9 cellular contexts compared by ENCODE assay signal in genomic region chr6:105179244-105180065, GRCh38. TPM values are rescaled to one million over a fixed set of nuclear protein-coding genes. Genes with fewer than 3 reads are reported as not detected.
DNase-seq lines count a peak whose midpoint lies in the region; ATAC-seq and TF ChIP-seq lines count a peak whose summit lies in the region.
"Had no signal": no experiment of that assay in that cellular context is flagged by ENCODE, and none has a peak within 500 bp of the region (broad histone marks: within the 10 kb centered on the region; RNA-seq: fewer than 3 reads in every experiment).

Gene POPDC3, minus strand, starts transcription at chr6:105180014. Its CDS starts 18,105 bp downstream, at chr6:105161909.

- H3K4me2 ChIP-seq in mammary epithelial cell (ENCODE audit: insufficient read depth, low read depth, low read length): peak within 1 kb of the TSS; percentile 83

- H2AFZ ChIP-seq in mammary epithelial cell (ENCODE audit: low read depth, low read length): peak within 1 kb of the TSS; percentile 88

- H3K9ac ChIP-seq in mammary epithelial cell (ENCODE audit: insufficient read depth, low read length): peak within 1 kb of the TSS; percentile 69

- no peaks in the 10 kb centered on the region for H4K20me1 ChIP-seq in mammary epithelial cell (ENCODE audit: insufficient read depth, low read length)

- CTCF ChIA-PET in mammary epithelial cell (lab: Charles Lee; ENCODE audit: low non-redundant PET): no interaction called here

- H3K36me3 ChIP-seq in mammary epithelial cell (ENCODE audit: insufficient read depth, low read length): no peaks in the 10 kb centered on the region
- no peaks in the 10 kb centered on the region for H3K36me3 ChIP-seq in kidney epithelial cell (ENCODE audit: control insufficient read depth, insufficient read depth, low read length)
- H3K36me3 ChIP-seq: neutrophil had no signal

- H3K4me1 Mint-ChIP-seq in stimulated activated memory B cell treated with anti-CD40 and anti-IgM and Interleukin-4, amounts not matched to agents 10 μg/mL and 1 μg/mL and 100 μg/mL, for 72 hours: peaks cover 6% of the 10 kb centered on the region

- H3K4me1 ChIP-seq in mammary epithelial cell (ENCODE audit: insufficient read depth, low read length): peaks cover 10% of the 10 kb centered on the region

- BruUV-seq in mammary epithelial cell (replicated peaks; lab: Mats Ljungman, UMichigan): no TSS peak

- 6% methylated on average over 46 of the region's 90 CpGs for WGBS in mammary epithelial cell (ENCODE audit: low coverage, missing lambda C conversion rate)

- peaks cover 33% of the 10 kb centered on the region for H3K79me2 ChIP-seq in mammary epithelial cell (ENCODE audit: insufficient read depth, low read length)

- intact Hi-C loops in mammary epithelial cell (cut with micrococcal nuclease): loop anchor here (2.0 to 5.0 kb wide), 3 partner anchors 43 to 223 kb away; partner anchors contain the start of gene PREP

- no peaks in the 10 kb centered on the region for H3K9me3 Mint-ChIP-seq in stimulated activated memory B cell treated with anti-CD40 and anti-IgM and Interleukin-4, amounts not matched to agents 10 μg/mL and 1 μg/mL and 100 μg/mL, for 72 hours

- dilution Hi-C loops in mammary epithelial cell (cut with HindIII; ENCODE audit: low sequenced_read_pairs): no loop called here

- peak; percentile 28 for DNase-seq in stimulated activated CD4-positive, alpha-beta T cell treated with anti-CD3 and anti-CD28 coated beads, Interleukin-15, amount 100 ng/mL, for 24 hours
- DNase-seq in stimulated activated CD4-positive, alpha-beta T cell treated with anti-CD3 and anti-CD28 coated beads, Interleukin-4, amount 100 ng/mL, for 4 hours: no peak
- DNase-seq in LoVo (ENCODE audit: low spot score): peak; percentile 62
- peak; percentile 57 for DNase-seq in mammary epithelial cell
- DNase-seq in kidney epithelial cell (ENCODE audit: low read depth): no peak
- no peak for DNase-seq in GM19240 (ENCODE audit: insufficient read length, low spot score)

- TF ChIP-seq CTCF in mammary epithelial cell (conservative IDR thresholded peaks at IDR 0.05 in 1 of 2, IDR thresholded peaks at IDR 0.05 in 1 of 2; ENCODE audit: extremely low read depth in 1 of 2, insufficient read depth in 1 of 2, low read depth in 1 of 2, low read length in 2 of 2) (no peak), kidney epithelial cell (IDR thresholded peaks at IDR 0.05; ENCODE audit: insufficient read depth, low read length, poor library complexity, severe bottlenecking) (no peak)

- in situ Hi-C loops in mammary epithelial cell (cut with MboI; ENCODE audit: low sequenced_read_pairs in 2 of 2): no loop called here

- no peaks in the 10 kb centered on the region for H3K36me3 Mint-ChIP-seq in stimulated activated memory B cell treated with anti-CD40 and anti-IgM and Interleukin-4, amounts not matched to agents 10 μg/mL and 1 μg/mL and 100 μg/mL, for 72 hours

- peak within 1 kb of the TSS; percentile 69 for H3K4me3 Mint-ChIP-seq in stimulated activated memory B cell treated with anti-CD40 and anti-IgM and Interleukin-4, amounts not matched to agents 10 μg/mL and 1 μg/mL and 100 μg/mL, for 72 hours

- ATAC-seq in stimulated activated memory B cell treated with anti-CD40 and anti-IgM and Interleukin-4, amounts not matched to agents 10 μg/mL and 1 μg/mL and 100 μg/mL, for 72 hours: peak; percentile 35
- ATAC-seq in HG03196 (IDR thresholded peaks at IDR 0.05; ENCODE audit: unreplicated experiment): no peak

- no peaks in the 10 kb centered on the region for H3K9me3 ChIP-seq in mammary epithelial cell (replicated peaks; ENCODE audit: insufficient read depth, low read length)
- H3K9me3 ChIP-seq: neutrophil had no signal

- H3K27ac ChIP-seq in mammary epithelial cell (ENCODE audit: insufficient read depth, low read depth, low read length): peak within 1 kb of the TSS; percentile 87
- H3K27ac ChIP-seq: neutrophil had no signal

- no peaks in the 10 kb centered on the region for H3K27me3 ChIP-seq in mammary epithelial cell (ENCODE audit: insufficient read depth, low read length)
- H3K27me3 ChIP-seq in kidney epithelial cell (ENCODE audit: control insufficient read depth, insufficient read depth, low read length): no peaks in the 10 kb centered on the region

- H3K4me3 ChIP-seq in mammary epithelial cell (replicated peaks in 1 of 3; ENCODE audit: insufficient read depth in 1 of 3, low read depth in 2 of 3, low read length in 3 of 3): peak within 1 kb of the TSS; percentile 57 to 76 (median 68)
- peak within 1 kb of the TSS; percentile 49 for H3K4me3 ChIP-seq in kidney epithelial cell (ENCODE audit: low read depth, low read length)

- H3K27ac Mint-ChIP-seq in stimulated activated memory B cell treated with anti-CD40 and anti-IgM and Interleukin-4, amounts not matched to agents 10 μg/mL and 1 μg/mL and 100 μg/mL, for 72 hours: no peak within 1 kb of the TSS

- peaks cover 68% of the 10 kb centered on the region for H3K27me3 Mint-ChIP-seq in stimulated activated memory B cell treated with anti-CD40 and anti-IgM and Interleukin-4, amounts not matched to agents 10 μg/mL and 1 μg/mL and 100 μg/mL, for 72 hours

RNA-seq across cellular contexts. Expression of gene POPDC3, which starts in this region (rescaled TPM):
- 10 to 100 TPM; 14.4 to 34.0 TPM for total RNA-seq in mammary epithelial cell
- 24.4 TPM for polyA plus RNA-seq in mammary epithelial cell
- 24.5 TPM for polyA minus RNA-seq in mammary epithelial cell
- 0.58 and 0.82 TPM in 2 replicates for total RNA-seq in kidney epithelial cell

Comparison
In these comparisons a context has a peak if more than half of its experiments do, and no peak if none do; other contexts are left out.
1. DNase-seq: peak in stimulated activated CD4-positive, alpha-beta T cell treated with anti-CD3 and anti-CD28 coated beads, Interleukin-15, amount 100 ng/mL, for 24 hours (single experiment), LoVo (single experiment) and mammary epithelial cell (single experiment); none in stimulated activated CD4-positive, alpha-beta T cell treated with anti-CD3 and anti-CD28 coated beads, Interleukin-4, amount 100 ng/mL, for 4 hours (0 of 2), kidney epithelial cell (single experiment) and GM19240 (single experiment).